Comparison of ENCODE assay signal across 6 cellular contexts in the genomic region with DNA sequence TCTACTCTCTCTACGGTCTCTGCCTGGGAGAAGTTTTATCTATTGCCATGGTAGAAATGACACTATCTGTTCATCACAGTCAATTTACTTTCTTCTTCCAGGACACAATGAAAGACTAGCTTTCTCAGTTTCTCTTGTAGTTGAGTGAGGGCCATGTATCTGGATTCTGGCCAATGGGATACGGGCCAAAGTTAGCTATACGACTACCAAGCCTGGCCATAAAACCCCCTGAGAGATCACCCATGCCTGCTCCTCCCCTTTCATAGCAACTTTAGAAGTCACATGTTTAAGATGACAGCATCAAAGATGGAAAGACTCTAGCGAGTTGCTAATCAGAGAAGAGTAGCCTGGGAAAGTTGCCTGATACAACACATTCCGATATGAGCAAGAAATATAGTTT.
"Had no signal": no experiment of that assay in that cellular context is flagged by ENCODE, and none has a peak within 500 bp of the region (broad histone marks: within the 10 kb centered on the region; RNA-seq: fewer than 3 reads in every experiment).

No MANE protein-coding gene starts in this region.

- H3K27ac Mint-ChIP-seq: GM23338, H9 had no signal

- DNase-seq: H9, HCEC 1CT, IMR-90, KG1 had no signal

- H3K4me1 Mint-ChIP-seq: GM23338, H9 had no signal

- H2AFZ ChIP-seq: GM23338 had no signal

- ATAC-seq: GM23338, K562 had no signal

- H3K4me3 Mint-ChIP-seq: GM23338, H9 had no signal

- H3K4me2 ChIP-seq: GM23338 had no signal

- H3K4me3 ChIP-seq: GM23338, K562 had no signal
